Comparison of ENCODE assay signal across 14 cellular contexts in genomic region chr6:104486003-104486402, GRCh38.
A peak's percentile ranks its signal among the peaks of the same experiment; 100 is the strongest.
DNase-seq lines count a peak whose midpoint lies in the region; TF ChIP-seq lines count a peak whose summit lies in the region.
"Had no signal": no experiment of that assay in that cellular context is flagged by ENCODE, and none has a peak within 500 bp of the region (broad histone marks: within the 10 kb centered on the region; RNA-seq: fewer than 3 reads in every experiment).

No MANE protein-coding gene starts in this region.

- H3K9me3 ChIP-seq in A673 (ENCODE audit: low read depth, low read length, poor library complexity, severe bottlenecking) (no peaks in the 10 kb centered on the region), SK-N-MC (ENCODE audit: low read depth, low read length) (no peaks in the 10 kb centered on the region), neural cell (ENCODE audit: low read length) (no peaks in the 10 kb centered on the region)
- H3K9me3 ChIP-seq: BLaER1 treated with 17β-estradiol and CSF1 and Interleukin-3, amounts not matched to agents 10 nM and 100 nM; HAP-1 had no signal

- H3K9ac ChIP-seq in SK-N-MC (ENCODE audit: insufficient read length) (peak overlapping the region; percentile 34), neural cell (ENCODE audit: low read length) (no peak overlapping the region)
- H3K9ac ChIP-seq: BLaER1 treated with 17β-estradiol and CSF1 and Interleukin-3, amounts not matched to agents 10 nM and 100 nM had no signal

- CTCF ChIA-PET in A673 (lab: Charles Lee) = no interaction called here

- H3K4me2 ChIP-seq in neural cell (ENCODE audit: low read length) = peak overlapping the region; percentile 4
- H3K4me2 ChIP-seq: BLaER1 treated with 17β-estradiol and CSF1 and Interleukin-3, amounts not matched to agents 10 nM and 100 nM had no signal

- H2AFZ ChIP-seq in neural cell (ENCODE audit: low read depth, low read length) = no peak overlapping the region

- peaks cover 16% of the 10 kb centered on the region for H3K4me1 ChIP-seq in A673 (ENCODE audit: insufficient read depth, low read length, poor library complexity, severe bottlenecking)
- H3K4me1 ChIP-seq: HAP-1 had no signal

- no peak for TF ChIP-seq RAD21 in neural cell (conservative IDR thresholded peaks at IDR 0.05)

- POLR2A ChIA-PET in A673 (lab: Charles Lee; ENCODE audit: low non-redundant PET) = no interaction called here

- no peaks in the 10 kb centered on the region for H3K27me3 Mint-ChIP-seq in brain
- H3K27me3 Mint-ChIP-seq: CD4-positive, CD25-positive, alpha-beta regulatory T cell had no signal

- H3K36me3 ChIP-seq in A673 (ENCODE audit: insufficient read depth, low read length, poor library complexity, severe bottlenecking) = no peaks in the 10 kb centered on the region
- H3K36me3 ChIP-seq in SK-N-MC (ENCODE audit: insufficient read depth, low read length) = no peaks in the 10 kb centered on the region
- no peaks in the 10 kb centered on the region for H3K36me3 ChIP-seq in neural cell (ENCODE audit: insufficient read depth, low read length)
- H3K36me3 ChIP-seq: BLaER1 treated with 17β-estradiol and CSF1 and Interleukin-3, amounts not matched to agents 10 nM and 100 nM; HAP-1 had no signal

- H3K27ac ChIP-seq in A673 (ENCODE audit: low read depth, low read length, poor library complexity, severe bottlenecking) = no peak overlapping the region
- peak overlapping the region; percentile 89 for H3K27ac ChIP-seq in SK-N-MC
- no peak overlapping the region for H3K27ac ChIP-seq in neural cell (ENCODE audit: low read length)
- H3K27ac ChIP-seq: BLaER1 treated with 17β-estradiol and CSF1 and Interleukin-3, amounts not matched to agents 10 nM and 100 nM; HL-60 had no signal

- no peaks in the 10 kb centered on the region for H3K79me2 ChIP-seq in neural cell (replicated peaks; ENCODE audit: insufficient read depth, low read length)

- BruUV-seq in A673 (replicated peaks; lab: Mats Ljungman, UMichigan) = no TSS peak

- TF ChIP-seq EP300 in neural cell (conservative IDR thresholded peaks at IDR 0.05; ENCODE audit: poor library complexity, severe bottlenecking) = no peak

- H3K4me3 ChIP-seq in A673 (ENCODE audit: low read depth, low read length, poor library complexity, severe bottlenecking) (no peak overlapping the region), SK-N-MC (peak overlapping the region; percentile 39), neural cell (ENCODE audit: low read length) (no peak overlapping the region)
- H3K4me3 ChIP-seq: BLaER1 treated with 17β-estradiol and CSF1 and Interleukin-3, amounts not matched to agents 10 nM and 100 nM; HAP-1 had no signal

- H3F3A ChIP-seq in neural cell (ENCODE audit: insufficient read depth, low read length, poor library complexity, severe bottlenecking) = no peaks in the 10 kb centered on the region

- H3K27ac Mint-ChIP-seq in brain = peak overlapping the region in 3 of 5 experiments; percentile 21 to 28 (median 26)
- H3K27ac Mint-ChIP-seq: CD4-positive, CD25-positive, alpha-beta regulatory T cell had no signal

- H3K4me1 Mint-ChIP-seq in brain = peaks cover 23% of the 10 kb centered on the region
- H3K4me1 Mint-ChIP-seq: CD4-positive, CD25-positive, alpha-beta regulatory T cell had no signal

- H4K20me1 ChIP-seq in neural cell (ENCODE audit: insufficient read depth) = no peaks in the 10 kb centered on the region
- H4K20me1 ChIP-seq: BLaER1 treated with 17β-estradiol and CSF1 and Interleukin-3, amounts not matched to agents 10 nM and 100 nM had no signal

- H3K4me3 Mint-ChIP-seq in brain = no peak overlapping the region
- H3K4me3 Mint-ChIP-seq: CD4-positive, CD25-positive, alpha-beta regulatory T cell had no signal

- intact Hi-C loops in A673 (cut with micrococcal nuclease; ENCODE audit: unreplicated experiment) = loop anchor here (10.0 kb wide), 1 partner anchor 161 kb away; no protein-coding TSS in a partner anchor

- H3K36me3 Mint-ChIP-seq in brain = no peaks in the 10 kb centered on the region
- H3K36me3 Mint-ChIP-seq: CD4-positive, CD25-positive, alpha-beta regulatory T cell had no signal

- peaks cover 0 to 3% (median 0%) of the 10 kb centered on the region in 5 experiments for H3K9me3 Mint-ChIP-seq in brain

- H3K9me2 ChIP-seq in neural cell (ENCODE audit: insufficient read depth, low read length) = no peaks in the 10 kb centered on the region

- H3K27me3 ChIP-seq in A673 (replicated peaks; ENCODE audit: insufficient read depth, low read depth, low read length, poor library complexity) (no peaks in the 10 kb centered on the region), neural cell (ENCODE audit: insufficient read depth, low read depth, low read length) (no peaks in the 10 kb centered on the region)
- H3K27me3 ChIP-seq: BLaER1 treated with 17β-estradiol and CSF1 and Interleukin-3, amounts not matched to agents 10 nM and 100 nM had no signal

- DNase-seq in A673 (ENCODE audit: low spot score) = peak; percentile 13
- DNase-seq in SK-N-MC (ENCODE audit: low read depth, low spot score) = no peak
- DNase-seq in stimulated activated CD8-positive, alpha-beta memory T cell treated with anti-CD3 and anti-CD28 coated beads, Interleukin-4, amount 100 ng/mL, for 48 hours = no peak
- no peak for DNase-seq in SIG-M5 (lab: John Stamatoyannopoulos, UW)
- no peak for DNase-seq in T1000 (lab: John Stamatoyannopoulos, UW)
- DNase-seq: 8988T; ACHN; CD4-positive, CD25-positive, alpha-beta regulatory T cell; DMS53 had no signal

- no peak for TF ChIP-seq CTCF in A673 (conservative IDR thresholded peaks at IDR 0.05; ENCODE audit: low read depth, low read length)
- no peak for TF ChIP-seq CTCF in brain (conservative IDR thresholded peaks at IDR 0.05)
- TF ChIP-seq CTCF in neural cell (IDR thresholded peaks at IDR 0.05; ENCODE audit: poor library complexity, severe bottlenecking) = no peak

TF ChIP-seq in neural cell, 6 proteins besides CTCF, POLR2A, EP300 and RAD21:
- TF ChIP-seq TAF1 (IDR thresholded peaks at IDR 0.05; ENCODE audit: low read depth) (no peak), REST (IDR thresholded peaks at IDR 0.05; ENCODE audit: borderline replicate concordance) (no peak), EZH2 (IDR thresholded peaks at IDR 0.05; ENCODE audit: borderline replicate concordance, insufficient read depth, low read length, poor library complexity, severe bottlenecking) (no peak)
